Comparison of ENCODE assay signal across 21 cellular contexts in genomic region chr10:34087095-34087418, GRCh38.
"Had no signal": no experiment of that assay in that cellular context is flagged by ENCODE, and none has a peak within 500 bp of the region (broad histone marks: within the 10 kb centered on the region; RNA-seq: fewer than 3 reads in every experiment).

No MANE protein-coding gene starts in this region.

- H3K4me2 ChIP-seq: SK-N-SH had no signal

- H3K9ac ChIP-seq: SK-N-SH had no signal

- H3K27ac ChIP-seq: RWPE1 had no signal

- DNase-seq: IMR-90, MV-4-11, NCI-H1048, NCI-H1105, NCI-H1417, NCI-H1436 treated with DMSO at 0.1 percent for 48 hours, NCI-H1694, NCI-H187 treated with DMSO at 0.1 percent for 48 hours, NCI-H2029 treated with DMSO at 0.1 percent for 48 hours, NCI-H2227 treated with DMSO at 0.1 percent for 48 hours, NCI-H510A, NCI-H524 treated with DMSO at 0.1 percent for 48 hours, NCI-H69, NCI-H774, PC-3, SHP77, SK-N-SH, SW 1271 had no signal

- H3K9me3 ChIP-seq: SK-N-SH had no signal

- ATAC-seq: HepG2, Panc1 had no signal

- FAIRE-seq: HepG2 had no signal
